9 cellular contexts compared by ENCODE assay signal in the genomic region with DNA sequence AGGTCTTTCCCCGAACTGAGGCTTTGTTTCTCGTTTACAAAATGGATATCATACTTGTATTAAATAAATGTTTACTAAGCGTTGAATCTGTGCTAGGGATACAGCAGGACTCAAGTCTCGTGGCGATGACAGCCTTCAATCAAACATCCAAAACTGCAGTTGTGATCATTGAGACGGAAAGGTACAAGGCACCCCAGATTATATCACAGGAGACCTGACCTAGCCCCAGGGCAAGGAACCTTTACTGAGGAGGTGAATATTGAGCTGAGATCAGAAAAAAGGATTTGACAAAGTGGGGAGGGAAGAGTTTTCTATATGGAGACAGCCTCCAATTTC. TPM values are rescaled to one million over a fixed set of nuclear protein-coding genes. Genes with fewer than 3 reads are reported as not detected.
A peak's percentile ranks its signal among the peaks of the same experiment; 100 is the strongest.
DNase-seq lines count a peak whose midpoint lies in the region; ATAC-seq, FAIRE-seq and TF ChIP-seq lines count a peak whose summit lies in the region.
"Had no signal": no experiment of that assay in that cellular context is flagged by ENCODE, and none has a peak within 500 bp of the region (broad histone marks: within the 10 kb centered on the region; RNA-seq: fewer than 3 reads in every experiment).

No MANE protein-coding gene starts in this region.

- H3K4me3 Mint-ChIP-seq in T-helper 1 cell treated with Interleukin-12 subunit alpha and Interleukin-12 subunit beta and Interleukin-4 antibody, amounts not matched to agents 30 μg/mL and 1 μg/mL, for 36 hours: peak overlapping the region; percentile 87
- H3K4me3 Mint-ChIP-seq in activated naive CD8-positive, alpha-beta T cell treated with anti-CD3 and anti-CD28 coated beads, Interleukin-2, amount 10 ng/mL, durations not matched to agents 7 days and 5 days: peak overlapping the region; percentile 82

- no peak for FAIRE-seq in kidney (lab: Jason Lieb, UNC)
- FAIRE-seq: A204.1 had no signal

- H3K27ac Mint-ChIP-seq in T-helper 1 cell treated with Interleukin-12 subunit alpha and Interleukin-12 subunit beta and Interleukin-4 antibody, amounts not matched to agents 30 μg/mL and 1 μg/mL, for 36 hours: peak overlapping the region; percentile 92
- peak overlapping the region; percentile 90 for H3K27ac Mint-ChIP-seq in activated naive CD8-positive, alpha-beta T cell treated with anti-CD3 and anti-CD28 coated beads, Interleukin-2, amount 10 ng/mL, durations not matched to agents 7 days and 5 days

- no peaks in the 10 kb centered on the region for H3K9me3 ChIP-seq in kidney (ENCODE audit: control insufficient read depth in 1 of 2, low read length in 2 of 2)

- peak overlapping the region; percentile 79 to 97 for H3K4me3 ChIP-seq in kidney (ENCODE audit: low read length in 2 of 2)

- peak overlapping the region; percentile 70 to 94 for H3K9ac ChIP-seq in kidney (ENCODE audit: low read length in 2 of 2)

- peaks cover 6 to 10% of the 10 kb centered on the region in 2 donors for H3K4me1 ChIP-seq in kidney (ENCODE audit: control insufficient read depth in 1 of 2, insufficient read depth in 1 of 2, low read depth in 1 of 2, low read length in 2 of 2)

- H3K27me3 Mint-ChIP-seq in T-helper 1 cell treated with Interleukin-12 subunit alpha and Interleukin-12 subunit beta and Interleukin-4 antibody, amounts not matched to agents 30 μg/mL and 1 μg/mL, for 36 hours (ENCODE audit: low read depth): no peaks in the 10 kb centered on the region
- no peaks in the 10 kb centered on the region for H3K27me3 Mint-ChIP-seq in activated naive CD8-positive, alpha-beta T cell treated with anti-CD3 and anti-CD28 coated beads, Interleukin-2, amount 10 ng/mL, durations not matched to agents 7 days and 5 days

- H3K36me3 Mint-ChIP-seq in T-helper 1 cell treated with Interleukin-12 subunit alpha and Interleukin-12 subunit beta and Interleukin-4 antibody, amounts not matched to agents 30 μg/mL and 1 μg/mL, for 36 hours (ENCODE audit: low read depth): peaks cover 14% of the 10 kb centered on the region
- peaks cover 4% of the 10 kb centered on the region for H3K36me3 Mint-ChIP-seq in activated naive CD8-positive, alpha-beta T cell treated with anti-CD3 and anti-CD28 coated beads, Interleukin-2, amount 10 ng/mL, durations not matched to agents 7 days and 5 days

- no peak overlapping the region for H3K27ac ChIP-seq in kidney (ENCODE audit: low read depth in 2 of 2, low read length in 2 of 2)
- peak overlapping the region; percentile 82 for H3K27ac ChIP-seq in temporal lobe (ENCODE audit: low read depth, low read length)

- peaks cover 16% of the 10 kb centered on the region for H3K4me1 Mint-ChIP-seq in T-helper 1 cell treated with Interleukin-12 subunit alpha and Interleukin-12 subunit beta and Interleukin-4 antibody, amounts not matched to agents 30 μg/mL and 1 μg/mL, for 36 hours (ENCODE audit: low read depth)
- H3K4me1 Mint-ChIP-seq in activated naive CD8-positive, alpha-beta T cell treated with anti-CD3 and anti-CD28 coated beads, Interleukin-2, amount 10 ng/mL, durations not matched to agents 7 days and 5 days: peaks cover 21% of the 10 kb centered on the region

- intact Hi-C loops in kidney (cut with DNase I): no loop called here

- DNase-seq in T-helper 1 cell: no peak
- DNase-seq in activated naive CD8-positive, alpha-beta T cell treated with anti-CD3 and anti-CD28 coated beads, Interleukin-2, amount 10 ng/mL, durations not matched to agents 7 days and 5 days: no peak
- DNase-seq in kidney: no peak
- DNase-seq in CD1c-positive myeloid dendritic cell (ENCODE audit: extremely low spot score): no peak
- DNase-seq in SHP77 treated with DMSO at 0.1 percent for 48 hours (lab: John Stamatoyannopoulos, UW): no peak
- no peak for DNase-seq in NCI-H82 (lab: John Stamatoyannopoulos, UW)

- POLR2A ChIA-PET in activated naive CD8-positive, alpha-beta T cell treated with anti-CD3 and anti-CD28 coated beads, Interleukin-2, amount 10 ng/mL, durations not matched to agents 7 days and 5 days (lab: Charles Lee): interaction anchor here (0.5 to 1.4 kb wide), 6 partner anchors 19 to 942 kb away, joined by 3 read pairs; no protein-coding TSS in a partner anchor

- H3K9me3 Mint-ChIP-seq in T-helper 1 cell treated with Interleukin-12 subunit alpha and Interleukin-12 subunit beta and Interleukin-4 antibody, amounts not matched to agents 30 μg/mL and 1 μg/mL, for 36 hours: no peaks in the 10 kb centered on the region
- H3K9me3 Mint-ChIP-seq in activated naive CD8-positive, alpha-beta T cell treated with anti-CD3 and anti-CD28 coated beads, Interleukin-2, amount 10 ng/mL, durations not matched to agents 7 days and 5 days: no peaks in the 10 kb centered on the region

- no peak for ATAC-seq in activated naive CD8-positive, alpha-beta T cell treated with anti-CD3 and anti-CD28 coated beads, Interleukin-2, amount 10 ng/mL, durations not matched to agents 7 days and 5 days (ENCODE audit: low read depth)

- TF ChIP-seq CTCF in kidney (IDR thresholded peaks at IDR 0.05; ENCODE audit: borderline replicate concordance, extremely low read depth, insufficient read depth): no peak

- H3K36me3 ChIP-seq in kidney (ENCODE audit: control insufficient read depth in 1 of 2, insufficient read depth in 2 of 2, low read length in 2 of 2): peaks cover 0 to 8% of the 10 kb centered on the region in 2 donors

RNA-seq across cellular contexts. Expression of a gene that starts 0.5 kb away (rescaled TPM):
- total RNA-seq in activated naive CD8-positive, alpha-beta T cell treated with anti-CD3 and anti-CD28 coated beads, Interleukin-2, amount 10 ng/mL, durations not matched to agents 7 days and 5 days: 10 to 100 TPM; 22.3 to 22.5 TPM
- total RNA-seq in kidney (27.8 TPM), temporal lobe (18.7 TPM)
- 29.7 TPM for polyA plus RNA-seq in kidney (ENCODE audit: insufficient read depth, low read depth, low replicate concordance)
